Comparison of ENCODE assay signal across 19 cellular contexts in genomic region chr12:131720241-131720640, GRCh38.
"Had no signal": no experiment of that assay in that cellular context is flagged by ENCODE, and none has a peak within 500 bp of the region (broad histone marks: within the 10 kb centered on the region; RNA-seq: fewer than 3 reads in every experiment).

No MANE protein-coding gene starts in this region.

- H3K27me3 ChIP-seq: gastroesophageal sphincter, suprapubic skin had no signal

- H3K27ac Mint-ChIP-seq: activated naive CD8-positive, alpha-beta T cell treated with anti-CD3 and anti-CD28 coated beads, Interleukin-2, amount 10 ng/mL, durations not matched to agents 7 days and 5 days; dendritic cell treated with granulocyte-macrophage colony-stimulating factor and Interleukin-4, amounts not matched to agents 40 ng/mL and 50 ng/mL, for 4 days; memory B cell; natural killer cell treated with Interleukin-12 subunit alpha and Interleukin-12 subunit beta and Interleukin-15 and Interleukin-18, amount 100 ng/mL, for 72 hours had no signal

- H3K9me3 Mint-ChIP-seq: activated CD4-positive, alpha-beta memory T cell treated with anti-CD3 and anti-CD28 coated beads, Interleukin-2, amount 10 ng/mL, durations not matched to agents 7 days and 5 days; activated naive CD8-positive, alpha-beta T cell treated with anti-CD3 and anti-CD28 coated beads, Interleukin-2, amount 10 ng/mL, durations not matched to agents 7 days and 5 days; activated T-cell treated with anti-CD3 and anti-CD28 coated beads, Interleukin-2, amount 50 U/mL, for 4 hours; dendritic cell treated with granulocyte-macrophage colony-stimulating factor and Interleukin-4, amounts not matched to agents 40 ng/mL and 50 ng/mL, for 4 days; memory B cell; natural killer cell treated with Interleukin-12 subunit alpha and Interleukin-12 subunit beta and Interleukin-15 and Interleukin-18, amount 100 ng/mL, for 72 hours; type B pancreatic cell had no signal

- H3K4me1 Mint-ChIP-seq: memory B cell had no signal

- H3K4me3 Mint-ChIP-seq: activated CD4-positive, alpha-beta memory T cell treated with anti-CD3 and anti-CD28 coated beads, Interleukin-2, amount 10 ng/mL, durations not matched to agents 7 days and 5 days; activated naive CD8-positive, alpha-beta T cell treated with anti-CD3 and anti-CD28 coated beads, Interleukin-2, amount 10 ng/mL, durations not matched to agents 7 days and 5 days; activated T-cell treated with anti-CD3 and anti-CD28 coated beads, Interleukin-2, amount 50 U/mL, for 4 hours; dendritic cell treated with granulocyte-macrophage colony-stimulating factor and Interleukin-4, amounts not matched to agents 40 ng/mL and 50 ng/mL, for 4 days; memory B cell; natural killer cell treated with Interleukin-12 subunit alpha and Interleukin-12 subunit beta and Interleukin-15 and Interleukin-18, amount 100 ng/mL, for 72 hours; type B pancreatic cell had no signal

- H3K4me3 ChIP-seq: gastroesophageal sphincter, left ventricle myocardium inferior, suprapubic skin had no signal

- H3K27me3 Mint-ChIP-seq: activated CD4-positive, alpha-beta memory T cell treated with anti-CD3 and anti-CD28 coated beads, Interleukin-2, amount 10 ng/mL, durations not matched to agents 7 days and 5 days; activated naive CD8-positive, alpha-beta T cell treated with anti-CD3 and anti-CD28 coated beads, Interleukin-2, amount 10 ng/mL, durations not matched to agents 7 days and 5 days; dendritic cell treated with granulocyte-macrophage colony-stimulating factor and Interleukin-4, amounts not matched to agents 40 ng/mL and 50 ng/mL, for 4 days; memory B cell; natural killer cell treated with Interleukin-12 subunit alpha and Interleukin-12 subunit beta and Interleukin-15 and Interleukin-18, amount 100 ng/mL, for 72 hours; type B pancreatic cell had no signal

- ATAC-seq: activated T-cell treated with anti-CD3 and anti-CD28 coated beads, Interleukin-2, amount 50 U/mL, for 4 hours; gastroesophageal sphincter; natural killer cell treated with Interleukin-12 subunit alpha and Interleukin-12 subunit beta and Interleukin-15 and Interleukin-18, amount 100 ng/mL, for 72 hours; SK-N-SH treated with all-trans-retinoic acid at 6 μM for 48 hours had no signal

- H3K27ac ChIP-seq: gastroesophageal sphincter, left ventricle myocardium inferior, suprapubic skin had no signal

- H3K9me3 ChIP-seq: gastroesophageal sphincter, left ventricle myocardium inferior, suprapubic skin had no signal

- H3K4me1 ChIP-seq: gastroesophageal sphincter, suprapubic skin had no signal

- DNase-seq: activated CD4-positive, alpha-beta memory T cell treated with anti-CD3 and anti-CD28 coated beads, Interleukin-2, amount 10 ng/mL, durations not matched to agents 7 days and 5 days; activated effector memory CD4-positive, alpha-beta T cell treated with anti-CD3 and anti-CD28 coated beads, Interleukin-2, amount 50 U/mL, for 16 hours; activated naive CD8-positive, alpha-beta T cell treated with anti-CD3 and anti-CD28 coated beads, Interleukin-2, amount 10 ng/mL, durations not matched to agents 7 days and 5 days; activated T-cell treated with anti-CD3 and anti-CD28 coated beads, Interleukin-2, amount 50 U/mL, for 4 hours; effector memory CD4-positive, alpha-beta T cell; islet precursor cell; left ventricle myocardium inferior; posterior cingulate gyrus; stimulated activated CD4-positive, alpha-beta T cell treated with anti-CD3 and anti-CD28 coated beads, Interleukin-15, amount 100 ng/mL, for 24 hours; stimulated activated CD4-positive, alpha-beta T cell treated with anti-CD3 and anti-CD28 coated beads, Interleukin-4, amount 100 ng/mL, for 1 hour; stimulated activated naive CD4-positive, alpha-beta T cell treated with Interleukin-2 at 50 U/mL for 16 hours; T-helper 1 cell had no signal
